Comparison of ENCODE assay signal across 26 cellular contexts in the genomic region with DNA sequence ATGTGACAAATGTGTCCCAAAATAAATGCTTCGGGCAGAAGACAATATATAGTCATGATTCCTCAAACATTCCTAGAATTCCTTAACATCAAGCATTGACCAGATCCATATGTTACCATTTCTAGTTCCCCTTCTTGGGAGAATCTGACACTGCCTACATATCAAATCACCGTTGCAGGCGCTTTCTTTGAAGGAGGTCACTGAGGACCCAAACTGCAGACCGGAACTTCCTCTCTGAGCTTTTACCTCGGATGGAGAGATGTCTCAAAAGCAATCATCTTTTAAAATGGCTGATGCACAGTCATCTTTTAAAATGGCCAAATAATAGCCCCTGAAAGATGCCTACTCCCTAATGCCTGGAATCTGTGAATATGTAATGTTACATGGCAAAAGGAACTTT.
A peak's percentile ranks its signal among the peaks of the same experiment; 100 is the strongest.
DNase-seq lines count a peak whose midpoint lies in the region; ATAC-seq, FAIRE-seq and TF ChIP-seq lines count a peak whose summit lies in the region.
"Had no signal": no experiment of that assay in that cellular context is flagged by ENCODE, and none has a peak within 500 bp of the region (broad histone marks: within the 10 kb centered on the region; RNA-seq: fewer than 3 reads in every experiment).

No MANE protein-coding gene starts in this region.

- H3K27ac Mint-ChIP-seq in GM23338 = no peak overlapping the region
- peak overlapping the region; percentile 44 for H3K27ac Mint-ChIP-seq in astrocyte (ENCODE audit: unreplicated experiment)
- H3K27ac Mint-ChIP-seq: B cell; CD8-positive, alpha-beta T cell had no signal

- H2AK5ac ChIP-seq in mesendoderm (ENCODE audit: low read length) = no peak overlapping the region

- H3K23ac ChIP-seq in mesendoderm (ENCODE audit: low read length) = no peak overlapping the region

- H3K27me3 ChIP-seq in GM23338 (ENCODE audit: insufficient read depth) (no peaks in the 10 kb centered on the region), astrocyte (ENCODE audit: insufficient read depth, low read length) (no peaks in the 10 kb centered on the region), mesendoderm (ENCODE audit: insufficient read depth, low read length, poor library complexity) (no peaks in the 10 kb centered on the region)

- H3K4me1 Mint-ChIP-seq in GM23338 = peaks cover 16% of the 10 kb centered on the region
- peaks cover 9% of the 10 kb centered on the region for H3K4me1 Mint-ChIP-seq in astrocyte (ENCODE audit: low read depth, unreplicated experiment)
- H3K4me1 Mint-ChIP-seq: B cell had no signal

- H3K27me3 Mint-ChIP-seq in GM23338 (ENCODE audit: insufficient read depth, low read depth, poor library complexity) = no peaks in the 10 kb centered on the region
- no peaks in the 10 kb centered on the region for H3K27me3 Mint-ChIP-seq in astrocyte (ENCODE audit: low read depth, unreplicated experiment)
- H3K27me3 Mint-ChIP-seq: B cell had no signal

- no peaks in the 10 kb centered on the region for H4K20me1 ChIP-seq in GM23338 (replicated peaks; ENCODE audit: insufficient read depth)
- no peaks in the 10 kb centered on the region for H4K20me1 ChIP-seq in astrocyte (ENCODE audit: insufficient read depth, low read length)

- no peaks in the 10 kb centered on the region for H3F3A ChIP-seq in GM23338 (replicated peaks; ENCODE audit: low read depth)

- H3K18ac ChIP-seq in mesendoderm (ENCODE audit: low read length) = no peak overlapping the region

- no peak for DNase-seq in GM23338 (ENCODE audit: low spot score)
- no peak for DNase-seq in astrocyte (ENCODE audit: low read depth)
- peak; percentile 5 for DNase-seq in mesendoderm
- no peak for DNase-seq in retina
- DNase-seq in NCI-H2196 treated with DMSO at 0.1 percent for 48 hours (lab: John Stamatoyannopoulos, UW; ENCODE audit: unreplicated experiment) = no peak
- no peak for DNase-seq in HCEC 1CT
- no peak for DNase-seq in activated naive CD4-positive, alpha-beta T cell (lab: John Stamatoyannopoulos, UW)
- DNase-seq: Caco-2; CD8-positive, alpha-beta T cell; DND-41; GOT3; KBM-7; MV-4-11; NCI-H1105 treated with DMSO at 0.1 percent for 48 hours; NCI-H146; NCI-H1930; NCI-H2107; NCI-H524 treated with DMSO at 0.1 percent for 48 hours; NCI-H774; SIG-M5; SK-N-SH; SW 1271 had no signal

- no peak for ATAC-seq in GM23338
- ATAC-seq: CD8-positive, alpha-beta T cell had no signal

- no peak overlapping the region for H3K27ac ChIP-seq in GM23338 (ENCODE audit: low read depth)
- H3K27ac ChIP-seq in astrocyte (ENCODE audit: low read depth, low read length) = no peak overlapping the region
- H3K27ac ChIP-seq in mesendoderm (ENCODE audit: low read depth, low read length) = no peak overlapping the region
- H3K27ac ChIP-seq: C4-2B had no signal

- H3K79me2 ChIP-seq in GM23338 (replicated peaks; ENCODE audit: insufficient read depth) (no peaks in the 10 kb centered on the region), astrocyte (ENCODE audit: insufficient read depth, low read length) (no peaks in the 10 kb centered on the region), mesendoderm (ENCODE audit: control insufficient read depth, insufficient read depth, low read length) (no peaks in the 10 kb centered on the region)

- H2AFZ ChIP-seq in GM23338 = peak overlapping the region; percentile 77; the same call in 1 of the 2 replicates
- H2AFZ ChIP-seq in astrocyte (ENCODE audit: low read depth, low read length) = no peak overlapping the region

- H3K9me3 ChIP-seq in astrocyte (ENCODE audit: insufficient read depth, low read depth, low read length) = no peaks in the 10 kb centered on the region
- H3K9me3 ChIP-seq: Caco-2, SK-N-SH had no signal

- no peak overlapping the region for H3K4ac ChIP-seq in mesendoderm (ENCODE audit: low read depth, low read length)

- no peak overlapping the region for H3K4me3 Mint-ChIP-seq in GM23338
- H3K4me3 Mint-ChIP-seq in astrocyte (ENCODE audit: unreplicated experiment) = no peak overlapping the region
- H3K4me3 Mint-ChIP-seq: B cell; CD8-positive, alpha-beta T cell had no signal

- H3K79me1 ChIP-seq in mesendoderm (ENCODE audit: low read length) = no peaks in the 10 kb centered on the region

- H3K4me1 ChIP-seq in GM23338 (ENCODE audit: insufficient read depth) = peaks cover 9% of the 10 kb centered on the region
- no peaks in the 10 kb centered on the region for H3K4me1 ChIP-seq in astrocyte (ENCODE audit: insufficient read depth, low read length)
- no peaks in the 10 kb centered on the region for H3K4me1 ChIP-seq in mesendoderm (ENCODE audit: control insufficient read depth, low read depth, low read length)
- H3K4me1 ChIP-seq: Caco-2 had no signal

- no peak overlapping the region for H2BK5ac ChIP-seq in mesendoderm (ENCODE audit: low read length)

- TF ChIP-seq CTCF in GM23338 (conservative IDR thresholded peaks at IDR 0.05; ENCODE audit: low read depth in 2 of 2) (no peak), astrocyte (IDR thresholded peaks at IDR 0.05; ENCODE audit: insufficient read depth, low read depth, low read length) (no peak)

- no peak overlapping the region for H3K4me3 ChIP-seq in GM23338
- H3K4me3 ChIP-seq in astrocyte (ENCODE audit: insufficient read depth, low read depth, low read length) = no peak overlapping the region
- H3K4me3 ChIP-seq in mesendoderm (ENCODE audit: low read length) = no peak overlapping the region

- H3K9me2 ChIP-seq in GM23338 (ENCODE audit: insufficient read depth) = no peaks in the 10 kb centered on the region
- H3K9me2 ChIP-seq: SK-N-SH had no signal

- H3K4me2 ChIP-seq in GM23338 (no peak overlapping the region), astrocyte (ENCODE audit: low read length) (no peak overlapping the region), mesendoderm (ENCODE audit: low read length) (no peak overlapping the region)
- H3K4me2 ChIP-seq: SK-N-SH had no signal

- H3K9me3 Mint-ChIP-seq in GM23338 (no peaks in the 10 kb centered on the region), astrocyte (ENCODE audit: unreplicated experiment) (no peaks in the 10 kb centered on the region)
- H3K9me3 Mint-ChIP-seq: CD8-positive, alpha-beta T cell had no signal

- no peak overlapping the region for H3K9ac ChIP-seq in astrocyte (ENCODE audit: low read length)
- H3K9ac ChIP-seq in mesendoderm (ENCODE audit: low read length) = no peak overlapping the region
- H3K9ac ChIP-seq: SK-N-SH had no signal

- H4K5ac ChIP-seq in mesendoderm (ENCODE audit: low read length) = no peak overlapping the region

- H3K56ac ChIP-seq in mesendoderm (ENCODE audit: low read length) = no peak overlapping the region

- no peak overlapping the region for H2BK120ac ChIP-seq in mesendoderm (ENCODE audit: low read depth, low read length)

- no peaks in the 10 kb centered on the region for H3K36me3 Mint-ChIP-seq in GM23338 (ENCODE audit: low read depth)
- H3K36me3 Mint-ChIP-seq in astrocyte (ENCODE audit: low read depth, unreplicated experiment) = no peaks in the 10 kb centered on the region
- H3K36me3 Mint-ChIP-seq: CD8-positive, alpha-beta T cell had no signal

- no peak overlapping the region for H4K8ac ChIP-seq in mesendoderm (ENCODE audit: low read depth, low read length)

- WGBS in mesendoderm (ENCODE audit: extremely low coverage, insufficient coverage, low lambda C conversion rate) = no CpG with 5 or more reads among the region's 5 CpGs

- FAIRE-seq in astrocyte (lab: Jason Lieb, UNC) = no peak
- FAIRE-seq: HTR-8/SVneo, RCC 7860 had no signal

- H3K36me3 ChIP-seq in GM23338 (ENCODE audit: insufficient read depth) (no peaks in the 10 kb centered on the region), astrocyte (ENCODE audit: insufficient read depth, low read length) (no peaks in the 10 kb centered on the region), mesendoderm (ENCODE audit: control insufficient read depth, insufficient read depth, low read length) (no peaks in the 10 kb centered on the region)

- no peak overlapping the region for H2BK15ac ChIP-seq in mesendoderm (replicated peaks; ENCODE audit: low read depth)

TF ChIP-seq in GM23338, 12 proteins besides CTCF, POLR2A, EP300 and RAD21 (continues in another document):
- no peak for TF ChIP-seq EZH2phosphoT487 (IDR thresholded peaks at IDR 0.05; ENCODE audit: unreplicated experiment)
- no peak for TF ChIP-seq CREB1 (CRISPR knock-in tag; IDR thresholded peaks at IDR 0.05; ENCODE audit: low read depth)
- TF ChIP-seq, protein P1, sequence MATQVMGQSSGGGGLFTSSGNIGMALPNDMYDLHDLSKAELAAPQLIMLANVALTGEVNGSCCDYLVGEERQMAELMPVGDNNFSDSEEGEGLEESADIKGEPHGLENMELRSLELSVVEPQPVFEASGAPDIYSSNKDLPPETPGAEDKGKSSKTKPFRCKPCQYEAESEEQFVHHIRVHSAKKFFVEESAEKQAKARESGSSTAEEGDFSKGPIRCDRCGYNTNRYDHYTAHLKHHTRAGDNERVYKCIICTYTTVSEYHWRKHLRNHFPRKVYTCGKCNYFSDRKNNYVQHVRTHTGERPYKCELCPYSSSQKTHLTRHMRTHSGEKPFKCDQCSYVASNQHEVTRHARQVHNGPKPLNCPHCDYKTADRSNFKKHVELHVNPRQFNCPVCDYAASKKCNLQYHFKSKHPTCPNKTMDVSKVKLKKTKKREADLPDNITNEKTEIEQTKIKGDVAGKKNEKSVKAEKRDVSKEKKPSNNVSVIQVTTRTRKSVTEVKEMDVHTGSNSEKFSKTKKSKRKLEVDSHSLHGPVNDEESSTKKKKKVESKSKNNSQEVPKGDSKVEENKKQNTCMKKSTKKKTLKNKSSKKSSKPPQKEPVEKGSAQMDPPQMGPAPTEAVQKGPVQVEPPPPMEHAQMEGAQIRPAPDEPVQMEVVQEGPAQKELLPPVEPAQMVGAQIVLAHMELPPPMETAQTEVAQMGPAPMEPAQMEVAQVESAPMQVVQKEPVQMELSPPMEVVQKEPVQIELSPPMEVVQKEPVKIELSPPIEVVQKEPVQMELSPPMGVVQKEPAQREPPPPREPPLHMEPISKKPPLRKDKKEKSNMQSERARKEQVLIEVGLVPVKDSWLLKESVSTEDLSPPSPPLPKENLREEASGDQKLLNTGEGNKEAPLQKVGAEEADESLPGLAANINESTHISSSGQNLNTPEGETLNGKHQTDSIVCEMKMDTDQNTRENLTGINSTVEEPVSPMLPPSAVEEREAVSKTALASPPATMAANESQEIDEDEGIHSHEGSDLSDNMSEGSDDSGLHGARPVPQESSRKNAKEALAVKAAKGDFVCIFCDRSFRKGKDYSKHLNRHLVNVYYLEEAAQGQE (IDR thresholded peaks at IDR 0.05; ENCODE audit: unreplicated experiment) = no peak
- TF ChIP-seq ZNF114 (CRISPR knock-in tag; IDR thresholded peaks at IDR 0.05) = no peak
- no peak for TF ChIP-seq ETS1 (IDR thresholded peaks at IDR 0.05)
- no peak for TF ChIP-seq POLR2AphosphoS5 (IDR thresholded peaks at IDR 0.05; ENCODE audit: low read depth)
